In the genomic region with DNA sequence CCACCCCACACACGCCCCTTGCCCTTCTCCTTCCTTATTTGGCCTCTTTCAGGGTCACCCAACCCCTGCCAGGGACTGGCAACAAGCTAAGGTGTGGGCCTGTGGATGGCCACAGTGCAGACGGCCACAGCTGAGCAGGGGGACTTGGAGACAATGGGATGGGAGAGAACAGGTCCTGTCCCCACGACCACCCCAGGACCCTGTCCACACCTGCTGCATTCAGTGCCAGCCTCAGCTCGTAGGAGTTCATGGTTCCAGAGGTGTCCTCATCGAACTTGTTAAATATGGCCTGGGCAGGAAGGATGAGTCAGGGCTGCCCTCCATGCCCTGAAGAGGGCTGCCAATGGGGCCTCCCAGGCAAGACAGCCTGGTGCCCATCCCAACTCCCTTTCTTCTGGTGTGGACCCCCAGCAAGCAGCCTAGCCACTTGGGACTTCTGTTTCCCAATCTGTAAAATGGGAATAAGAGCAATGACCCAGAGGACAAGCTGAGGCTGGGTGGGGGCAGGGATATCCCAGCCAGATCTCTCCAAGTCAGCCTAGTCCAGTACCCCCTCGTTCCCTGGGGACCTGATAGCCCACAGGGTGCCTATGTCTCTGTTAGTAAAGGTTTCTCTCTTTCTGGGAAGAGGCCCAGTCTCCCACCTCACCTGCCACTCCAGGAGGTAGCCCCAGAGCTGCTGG, we compare ENCODE assay signal across 10 cellular contexts. TPM values are rescaled to one million over a fixed set of nuclear protein-coding genes. Genes with fewer than 3 reads are reported as not detected.
A peak's percentile ranks its signal among the peaks of the same experiment; 100 is the strongest.
DNase-seq lines count a peak whose midpoint lies in the region; ATAC-seq and TF ChIP-seq lines count a peak whose summit lies in the region.
"Had no signal": no experiment of that assay in that cellular context is flagged by ENCODE, and none has a peak within 500 bp of the region (broad histone marks: within the 10 kb centered on the region; RNA-seq: fewer than 3 reads in every experiment).

No MANE protein-coding gene starts in this region.

- CTCF ChIA-PET in activated CD4-positive, alpha-beta memory T cell treated with anti-CD3 and anti-CD28 coated beads, Interleukin-2, amount 10 ng/mL, durations not matched to agents 7 days and 5 days (lab: Charles Lee), result interaction anchor here (0.7 to 3.3 kb wide), 5 partner anchors 36 to 198 kb away, joined by 3 to 24 read pairs (median 5); a partner anchor contains a TSS

- no peaks in the 10 kb centered on the region for H4K20me1 ChIP-seq in hepatocyte (ENCODE audit: insufficient read depth, poor library complexity, severe bottlenecking)

- H3K9me2 ChIP-seq in hepatocyte (replicated peaks; ENCODE audit: insufficient read depth), result no peaks in the 10 kb centered on the region

- H3K4me3 ChIP-seq in HL-60 (replicated peaks; ENCODE audit: insufficient read depth, low read length) (no peak overlapping the region), hepatocyte (no peak overlapping the region), thoracic aorta (no peak overlapping the region)

- H3K27me3 Mint-ChIP-seq in activated CD4-positive, alpha-beta memory T cell treated with anti-CD3 and anti-CD28 coated beads, Interleukin-2, amount 10 ng/mL, durations not matched to agents 7 days and 5 days, result peaks cover 4% of the 10 kb centered on the region
- H3K27me3 Mint-ChIP-seq: activated naive CD8-positive, alpha-beta T cell had no signal

- H3K9me3 ChIP-seq in hepatocyte (ENCODE audit: low read depth) (no peaks in the 10 kb centered on the region), thoracic aorta (no peaks in the 10 kb centered on the region)

- no peak for ATAC-seq in thoracic aorta (ENCODE audit: insufficient number of reproducible peaks, low FRiP score, low read depth)

- H3K9me3 Mint-ChIP-seq in activated CD4-positive, alpha-beta memory T cell treated with anti-CD3 and anti-CD28 coated beads, Interleukin-2, amount 10 ng/mL, durations not matched to agents 7 days and 5 days, result no peaks in the 10 kb centered on the region

- peaks cover 5% of the 10 kb centered on the region for H3K4me1 ChIP-seq in hepatocyte (ENCODE audit: insufficient read depth)
- peaks cover 3 to 18% of the 10 kb centered on the region in 2 donors for H3K4me1 ChIP-seq in thoracic aorta (ENCODE audit: control insufficient read depth in 1 of 2, low read depth in 2 of 2)

- H3K27ac ChIP-seq in HL-60 (replicated peaks) (peak overlapping the region; percentile 22; the same call in 1 of the 2 replicates), hepatocyte (peak overlapping the region; percentile 91), thoracic aorta (peak overlapping the region; percentile 70 to 81)

- no peak for TF ChIP-seq CTCF in HL-60 (IDR thresholded peaks at IDR 0.05; ENCODE audit: insufficient read depth, low read length)
- TF ChIP-seq CTCF in hepatocyte (IDR thresholded peaks at IDR 0.05; ENCODE audit: poor library complexity), result no peak
- TF ChIP-seq CTCF in thoracic aorta (IDR thresholded peaks at IDR 0.05), result no peak

- peak overlapping the region; percentile 79 for H3K4me3 Mint-ChIP-seq in activated CD4-positive, alpha-beta memory T cell treated with anti-CD3 and anti-CD28 coated beads, Interleukin-2, amount 10 ng/mL, durations not matched to agents 7 days and 5 days
- H3K4me3 Mint-ChIP-seq: activated naive CD8-positive, alpha-beta T cell had no signal

- no peaks in the 10 kb centered on the region for H3K79me2 ChIP-seq in hepatocyte

- peaks cover 29% of the 10 kb centered on the region for H3K36me3 Mint-ChIP-seq in activated CD4-positive, alpha-beta memory T cell treated with anti-CD3 and anti-CD28 coated beads, Interleukin-2, amount 10 ng/mL, durations not matched to agents 7 days and 5 days (ENCODE audit: low read depth)
- H3K36me3 Mint-ChIP-seq: activated naive CD8-positive, alpha-beta T cell had no signal

- peaks cover 57% of the 10 kb centered on the region for H3K4me1 Mint-ChIP-seq in activated CD4-positive, alpha-beta memory T cell treated with anti-CD3 and anti-CD28 coated beads, Interleukin-2, amount 10 ng/mL, durations not matched to agents 7 days and 5 days

- H2AFZ ChIP-seq in hepatocyte, result no peak overlapping the region

- DNase-seq in HL-60 (ENCODE audit: low read depth in 1 of 2, low spot score in 1 of 2) (no peak), hepatocyte (ENCODE audit: low spot score) (peak; percentile 9), thoracic aorta (ENCODE audit: low spot score) (no peak), AG08396 (ENCODE audit: low spot score) (no peak), nucleus accumbens (lab: John Stamatoyannopoulos, UW) (no peak), hepatic stellate cell (ENCODE audit: low spot score) (no peak)
- peak; percentile 37 for DNase-seq in activated CD4-positive, alpha-beta memory T cell treated with anti-CD3 and anti-CD28 coated beads, Interleukin-2, amount 10 ng/mL, durations not matched to agents 7 days and 5 days
- DNase-seq: NCI-H526 treated with DMSO at 0.1 percent for 48 hours had no signal

- H3K27ac Mint-ChIP-seq in activated CD4-positive, alpha-beta memory T cell treated with anti-CD3 and anti-CD28 coated beads, Interleukin-2, amount 10 ng/mL, durations not matched to agents 7 days and 5 days, result peak overlapping the region; percentile 89
- H3K27ac Mint-ChIP-seq: activated naive CD8-positive, alpha-beta T cell had no signal

- 83% methylated on average over 6 of the region's 6 CpGs for WGBS in hepatocyte (ENCODE audit: low lambda C conversion rate, missing lambda C conversion rate)

- POLR2A ChIA-PET in activated CD4-positive, alpha-beta memory T cell treated with anti-CD3 and anti-CD28 coated beads, Interleukin-2, amount 10 ng/mL, durations not matched to agents 7 days and 5 days (lab: Charles Lee), result interaction anchor here (0.6 to 3.3 kb wide), 15 partner anchors 9 to 331 kb away, joined by 3 to 15 read pairs (median 6); a partner anchor contains a TSS

- H3K27me3 ChIP-seq in HL-60 (ENCODE audit: insufficient read depth, poor library complexity, severe bottlenecking) (peaks cover 3% of the 10 kb centered on the region), hepatocyte (no peaks in the 10 kb centered on the region), thoracic aorta (replicated peaks; ENCODE audit: insufficient read depth) (no peaks in the 10 kb centered on the region)

- no peaks in the 10 kb centered on the region for H3K36me3 ChIP-seq in hepatocyte (replicated peaks; ENCODE audit: insufficient read depth, low read depth)
- H3K36me3 ChIP-seq in thoracic aorta, result peaks cover 14% of the 10 kb centered on the region

- H3K4me2 ChIP-seq in hepatocyte, result peak overlapping the region; percentile 77

RNA-seq across cellular contexts. Expression of a gene that starts 10.6 kb away (rescaled TPM):
- total RNA-seq in activated CD4-positive, alpha-beta memory T cell treated with anti-CD3 and anti-CD28 coated beads, Interleukin-2, amount 10 ng/mL, durations not matched to agents 7 days and 5 days, result 10 to 100 TPM; 22.9 to 24.9 TPM
- total RNA-seq in hepatocyte (12.5 and 26.6 TPM in 2 replicates), thoracic aorta (1 to 10 TPM in 1 of 2 donors, under 1 TPM in 1; 0.81 to 2.1 TPM)
- polyA plus RNA-seq in hepatocyte, result 24.3 and 38.9 TPM in 2 replicates

RNA-seq across cellular contexts. Expression of a gene that starts 39.7 kb away (rescaled TPM):
- total RNA-seq in activated CD4-positive, alpha-beta memory T cell treated with anti-CD3 and anti-CD28 coated beads, Interleukin-2, amount 10 ng/mL, durations not matched to agents 7 days and 5 days, result not detected
- total RNA-seq in hepatocyte (not detected in 2 replicates), thoracic aorta (not detected)
- polyA plus RNA-seq in hepatocyte, result 1.2 TPM in 2 replicates
- total RNA-seq: lung microvascular endothelial cell had no signal

RNA-seq across cellular contexts. Expression of a gene that starts 55.4 kb away (rescaled TPM):
- not detected for total RNA-seq in activated CD4-positive, alpha-beta memory T cell treated with anti-CD3 and anti-CD28 coated beads, Interleukin-2, amount 10 ng/mL, durations not matched to agents 7 days and 5 days
- total RNA-seq in hepatocyte, result 0.64 TPM in 1 of 2 replicates, not detected in the other
- polyA plus RNA-seq in hepatocyte, result 0.72 TPM in 1 of 2 replicates, not detected in the other
- 1 to 10 TPM in 1 of 2 donors, not detected in 1; 2.0 TPM for total RNA-seq in thoracic aorta
- total RNA-seq: lung microvascular endothelial cell had no signal

Comparison
In these comparisons a context has a peak if more than half of its experiments do, and no peak if none do; other contexts are left out.
1. DNase-seq: peak in activated CD4-positive, alpha-beta memory T cell treated with anti-CD3 and anti-CD28 coated beads, Interleukin-2, amount 10 ng/mL, durations not matched to agents 7 days and 5 days (single experiment) and hepatocyte (single experiment); none in HL-60 (0 of 2), thoracic aorta (single experiment), AG08396 (single experiment), nucleus accumbens (0 of 56) and hepatic stellate cell (single experiment).
2. H3K27ac ChIP-seq: peak in every context shown above with its lines; median percentile 91 in hepatocyte; 76 in thoracic aorta; 22 in HL-60.